ENCODE assay signal across 23 cellular contexts in the genomic region with DNA sequence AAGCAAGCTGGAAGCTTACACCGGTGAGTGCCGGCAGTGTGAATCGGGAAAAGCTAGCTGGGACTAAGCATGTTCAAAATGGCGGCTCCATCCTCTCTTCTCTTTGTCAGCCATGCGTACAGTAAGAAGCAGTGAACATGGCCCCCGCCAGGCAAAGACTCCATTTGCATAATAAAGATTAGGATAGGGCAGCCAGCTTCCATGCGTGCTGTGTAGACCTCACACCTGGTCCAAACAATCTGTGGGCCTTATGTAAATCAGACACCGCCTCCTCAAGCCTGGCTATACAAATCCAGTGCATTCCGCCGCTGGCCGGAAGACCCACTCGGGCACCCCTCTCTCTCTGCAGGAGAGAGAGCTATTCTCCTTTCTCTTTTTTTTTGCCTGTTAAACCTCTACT.
"Had no signal": no experiment of that assay in that cellular context is flagged by ENCODE, and none has a peak within 500 bp of the region (broad histone marks: within the 10 kb centered on the region; RNA-seq: fewer than 3 reads in every experiment).

No MANE protein-coding gene starts in this region.

- H3K9me3 ChIP-seq: adrenal gland, ascending aorta, left lung, sigmoid colon, upper lobe of left lung had no signal

- H3K27me3 ChIP-seq: adrenal gland, ascending aorta, brain microvascular endothelial cell, left lung, sigmoid colon, upper lobe of left lung had no signal

- ATAC-seq: activated CD4-positive, CD25-positive, alpha-beta regulatory T cell treated with anti-CD3 and anti-CD28 coated beads, Interleukin-2, amount 50 U/mL, for 24 hours; left lung had no signal

- H3K27me3 Mint-ChIP-seq: activated CD4-positive, alpha-beta memory T cell treated with anti-CD3 and anti-CD28 coated beads, Interleukin-2, amount 10 ng/mL, durations not matched to agents 7 days and 5 days; activated CD4-positive, alpha-beta T cell treated with anti-CD3 and anti-CD28 coated beads, Interleukin-2, amount 10 ng/mL, durations not matched to agents 24 days and 14 days; dendritic cell treated with granulocyte-macrophage colony-stimulating factor and Interleukin-4, amounts not matched to agents 40 ng/mL and 50 ng/mL, for 4 days; naive B cell had no signal

- H3K27ac ChIP-seq: adrenal gland, ascending aorta, brain microvascular endothelial cell, left lung, sigmoid colon, upper lobe of left lung had no signal

- H3K9me3 Mint-ChIP-seq: activated CD4-positive, alpha-beta memory T cell treated with anti-CD3 and anti-CD28 coated beads, Interleukin-2, amount 10 ng/mL, durations not matched to agents 7 days and 5 days; activated CD4-positive, alpha-beta T cell treated with anti-CD3 and anti-CD28 coated beads, Interleukin-2, amount 10 ng/mL, durations not matched to agents 24 days and 14 days; dendritic cell treated with granulocyte-macrophage colony-stimulating factor and Interleukin-4, amounts not matched to agents 40 ng/mL and 50 ng/mL, for 4 days; neural crest cell; T-helper 1 cell treated with Interleukin-12 subunit alpha and Interleukin-12 subunit beta and Interleukin-4 antibody, amounts not matched to agents 30 μg/mL and 1 μg/mL, for 36 hours had no signal

- DNase-seq: activated CD4-positive, alpha-beta memory T cell treated with anti-CD3 and anti-CD28 coated beads, Interleukin-2, amount 10 ng/mL, durations not matched to agents 7 days and 5 days; activated CD4-positive, alpha-beta T cell treated with anti-CD3 and anti-CD28 coated beads, Interleukin-2, amount 10 ng/mL, durations not matched to agents 24 days and 14 days; activated effector memory CD4-positive, alpha-beta T cell treated with Interleukin-2 at 50 U/mL for 16 hours; activated naive CD4-positive, alpha-beta T cell treated with anti-CD3 and anti-CD28 coated beads, Interleukin-2, amount 50 U/mL, for 16 hours; activated T-cell treated with anti-CD3 and anti-CD28 coated beads, Interleukin-2, amount 50 U/mL, for 1 hour; adrenal gland; brain microvascular endothelial cell; caudate nucleus; effector CD4-positive, alpha-beta T cell; kidney glomerular epithelial cell; left lung; naive B cell; retina; sigmoid colon; stimulated activated CD4-positive, alpha-beta T cell treated with anti-CD3 and anti-CD28 coated beads, Interleukin-4, amount 100 ng/mL, for 1 hour; stimulated activated naive CD4-positive, alpha-beta T cell; upper lobe of left lung had no signal

- H3K4me3 Mint-ChIP-seq: activated CD4-positive, alpha-beta memory T cell treated with anti-CD3 and anti-CD28 coated beads, Interleukin-2, amount 10 ng/mL, durations not matched to agents 7 days and 5 days; dendritic cell treated with granulocyte-macrophage colony-stimulating factor and Interleukin-4, amounts not matched to agents 40 ng/mL and 50 ng/mL, for 4 days; naive B cell; neural crest cell; T-helper 1 cell treated with Interleukin-12 subunit alpha and Interleukin-12 subunit beta and Interleukin-4 antibody, amounts not matched to agents 30 μg/mL and 1 μg/mL, for 36 hours had no signal

- H3K27ac Mint-ChIP-seq: activated CD4-positive, alpha-beta memory T cell treated with anti-CD3 and anti-CD28 coated beads, Interleukin-2, amount 10 ng/mL, durations not matched to agents 7 days and 5 days; dendritic cell treated with granulocyte-macrophage colony-stimulating factor and Interleukin-4, amounts not matched to agents 40 ng/mL and 50 ng/mL, for 4 days; naive B cell; progenitor cell of endocrine pancreas had no signal

- H3K4me1 Mint-ChIP-seq: naive B cell, neural crest cell had no signal

- H3K4me1 ChIP-seq: ascending aorta, sigmoid colon, upper lobe of left lung had no signal

- H3K36me3 Mint-ChIP-seq: naive B cell had no signal
